25 cellular contexts compared by ENCODE assay signal in the genomic region with DNA sequence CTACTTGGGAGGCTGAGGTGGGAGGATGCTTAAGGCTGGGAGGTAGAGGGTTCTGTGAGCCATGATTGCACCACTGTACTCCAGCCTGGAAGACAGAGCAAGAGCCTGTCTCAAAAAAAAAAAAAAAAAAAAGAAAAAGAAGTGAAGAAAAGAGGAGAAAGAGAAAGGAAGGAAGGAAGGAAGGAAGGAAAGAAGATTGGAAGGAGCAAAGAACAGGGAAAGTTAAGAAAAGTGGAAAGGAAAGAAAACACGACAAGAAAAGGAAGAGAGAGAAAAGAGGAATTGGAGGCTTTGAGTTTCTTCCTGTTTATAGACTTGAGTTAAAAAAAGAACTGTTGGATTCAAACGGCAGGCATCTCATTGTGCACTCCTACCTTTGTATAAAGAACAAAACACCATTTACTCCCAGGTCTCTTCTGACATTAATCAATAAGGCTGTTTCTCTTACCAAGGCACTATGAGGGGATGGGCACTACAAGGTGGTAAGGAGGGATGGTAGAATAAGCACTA.
DNase-seq lines count a peak whose midpoint lies in the region; ATAC-seq, FAIRE-seq and TF ChIP-seq lines count a peak whose summit lies in the region.
"Had no signal": no experiment of that assay in that cellular context is flagged by ENCODE, and none has a peak within 500 bp of the region (broad histone marks: within the 10 kb centered on the region; RNA-seq: fewer than 3 reads in every experiment).

No MANE protein-coding gene starts in this region.

- no peaks in the 10 kb centered on the region for H3K36me3 Mint-ChIP-seq in activated naive CD8-positive, alpha-beta T cell treated with anti-CD3 and anti-CD28 coated beads, Interleukin-2, amount 50 U/mL, for 24 hours (ENCODE audit: low read depth)
- H3K36me3 Mint-ChIP-seq: activated CD8-positive, alpha-beta memory T cell treated with anti-CD3 and anti-CD28 coated beads, Interleukin-2, amount 10 ng/mL, durations not matched to agents 7 days and 5 days; activated naive CD8-positive, alpha-beta T cell had no signal

- 55 to 63% methylated on average over 2 of the region's 2 CpGs for WGBS in aorta, 2 donors
- 82% methylated on average over 2 of the region's 2 CpGs for WGBS in hepatocyte (ENCODE audit: low lambda C conversion rate, missing lambda C conversion rate)

- intact Hi-C loops in OCI-LY7 (cut with micrococcal nuclease; ENCODE audit: unreplicated experiment): no loop called here
- intact Hi-C loops in aorta (cut with DNase I): no loop called here

- CTCF ChIA-PET in OCI-LY7 (lab: Charles Lee; ENCODE audit: unreplicated experiment): no interaction called here

- H3K4me1 ChIP-seq in BLaER1 (peaks cover 17% of the 10 kb centered on the region), OCI-LY7 (ENCODE audit: insufficient read depth, low read length, poor library complexity, severe bottlenecking) (peaks cover 23% of the 10 kb centered on the region), aorta (ENCODE audit: control insufficient read depth in 1 of 2, insufficient read depth in 2 of 2, low read length in 2 of 2) (no peaks in the 10 kb centered on the region), hepatocyte (ENCODE audit: insufficient read depth) (no peaks in the 10 kb centered on the region)
- H3K4me1 ChIP-seq: prostate gland, suprapubic skin had no signal

- H3K36me3 ChIP-seq in BLaER1 (no peaks in the 10 kb centered on the region), OCI-LY7 (ENCODE audit: insufficient read depth, low read length) (no peaks in the 10 kb centered on the region), aorta (ENCODE audit: control insufficient read depth in 1 of 2, insufficient read depth in 2 of 2, low read length in 1 of 2) (no peaks in the 10 kb centered on the region), hepatocyte (replicated peaks; ENCODE audit: insufficient read depth, low read depth) (no peaks in the 10 kb centered on the region)
- H3K36me3 ChIP-seq: prostate gland, suprapubic skin had no signal

- no peak overlapping the region for H3K9ac ChIP-seq in BLaER1

- H3K79me2 ChIP-seq in OCI-LY7 (ENCODE audit: insufficient read depth, low read depth, low read length) (no peaks in the 10 kb centered on the region), hepatocyte (no peaks in the 10 kb centered on the region)

- POLR2A ChIA-PET in OCI-LY7 (lab: Charles Lee): interaction anchor here (0.7 to 1.4 kb wide), 3 partner anchors 16 to 37 kb away, joined by 3 to 8 read pairs (median 3); no protein-coding TSS in a partner anchor

- DNase-seq in KBM-7 (peak; percentile 50), OCI-LY7 (ENCODE audit: low spot score) (peak; percentile 63), aorta (no peak), hepatocyte (ENCODE audit: low spot score) (no peak), frontal cortex (ENCODE audit: low spot score in 2 of 2) (no peak), kidney glomerular epithelial cell (lab: John Stamatoyannopoulos, UW) (no peak)
- DNase-seq in activated naive CD8-positive, alpha-beta T cell treated with anti-CD3 and anti-CD28 coated beads, Interleukin-2, amount 50 U/mL, for 24 hours: no peak
- DNase-seq: activated CD4-positive, alpha-beta T cell treated with anti-CD3 and anti-CD28 coated beads for 4 hours; activated CD8-positive, alpha-beta memory T cell treated with anti-CD3 and anti-CD28 coated beads, Interleukin-2, amount 10 ng/mL, durations not matched to agents 7 days and 5 days; effector CD8-positive, alpha-beta T cell; erythroblast; foreskin melanocyte; H7; hypothalamus; NCI-H1105; NCI-H2081 treated with DMSO at 0.1 percent for 48 hours had no signal

- no TSS peak for BruUV-seq in OCI-LY7 (replicated peaks; lab: Mats Ljungman, UMichigan)

- H4K20me1 ChIP-seq in BLaER1 (no peaks in the 10 kb centered on the region), OCI-LY7 (ENCODE audit: insufficient read depth, low read length) (no peaks in the 10 kb centered on the region), hepatocyte (ENCODE audit: insufficient read depth, poor library complexity, severe bottlenecking) (no peaks in the 10 kb centered on the region)

- peak overlapping the region; percentile 93 for H2AFZ ChIP-seq in OCI-LY7 (ENCODE audit: low read length)
- no peak overlapping the region for H2AFZ ChIP-seq in hepatocyte

- peaks cover 11% of the 10 kb centered on the region for H3K4me1 Mint-ChIP-seq in activated naive CD8-positive, alpha-beta T cell treated with anti-CD3 and anti-CD28 coated beads, Interleukin-2, amount 50 U/mL, for 24 hours

- peak overlapping the region; percentile 63 for H3K27ac Mint-ChIP-seq in activated naive CD8-positive, alpha-beta T cell treated with anti-CD3 and anti-CD28 coated beads, Interleukin-2, amount 50 U/mL, for 24 hours
- H3K27ac Mint-ChIP-seq: activated CD8-positive, alpha-beta memory T cell treated with anti-CD3 and anti-CD28 coated beads, Interleukin-2, amount 10 ng/mL, durations not matched to agents 7 days and 5 days; activated naive CD8-positive, alpha-beta T cell; activated T-helper 1 cell treated with anti-CD3 and anti-CD28 coated beads, Interleukin-12 subunit alpha, Interleukin-12 subunit beta, Interleukin-2, Interleukin-4 antibody, amounts not matched to agents 30 ng/mL and 10 ng/mL and 1 ng/mL, durations not matched to agents 14 hours and 24 hours and 36 hours had no signal

- H3K27me3 Mint-ChIP-seq in activated naive CD8-positive, alpha-beta T cell treated with anti-CD3 and anti-CD28 coated beads, Interleukin-2, amount 50 U/mL, for 24 hours: no peaks in the 10 kb centered on the region
- H3K27me3 Mint-ChIP-seq: activated naive CD8-positive, alpha-beta T cell had no signal

- FAIRE-seq in frontal cortex (lab: Jason Lieb, UNC): no peak
- FAIRE-seq: A204.1, islet of Langerhans, TTC549 had no signal

- H3K4me2 ChIP-seq in BLaER1 (peak overlapping the region; percentile 41), OCI-LY7 (ENCODE audit: low read length) (peak overlapping the region; percentile 60), hepatocyte (no peak overlapping the region)

- H3K27me3 ChIP-seq in BLaER1: no peaks in the 10 kb centered on the region
- no peaks in the 10 kb centered on the region for H3K27me3 ChIP-seq in aorta (ENCODE audit: control insufficient read depth in 1 of 2, insufficient read depth in 2 of 2, low read length in 1 of 2)
- H3K27me3 ChIP-seq in hepatocyte: no peaks in the 10 kb centered on the region
- H3K27me3 ChIP-seq: suprapubic skin had no signal

- in situ Hi-C loops in KBM-7 (cut with MboI; ENCODE audit: low pct_unique_long_range_greater_than_20kb, low sequenced_read_pairs): no loop called here

- no peak for ATAC-seq in activated naive CD8-positive, alpha-beta T cell treated with anti-CD3 and anti-CD28 coated beads, Interleukin-2, amount 50 U/mL, for 24 hours
- ATAC-seq in aorta (ENCODE audit: low FRiP score): no peak
- ATAC-seq: activated CD8-positive, alpha-beta memory T cell treated with anti-CD3 and anti-CD28 coated beads, Interleukin-2, amount 10 ng/mL, durations not matched to agents 7 days and 5 days had no signal

- no peak overlapping the region for H3K4me3 Mint-ChIP-seq in activated naive CD8-positive, alpha-beta T cell treated with anti-CD3 and anti-CD28 coated beads, Interleukin-2, amount 50 U/mL, for 24 hours
- H3K4me3 Mint-ChIP-seq: activated CD8-positive, alpha-beta memory T cell treated with anti-CD3 and anti-CD28 coated beads, Interleukin-2, amount 10 ng/mL, durations not matched to agents 7 days and 5 days; activated naive CD8-positive, alpha-beta T cell; activated T-helper 1 cell treated with anti-CD3 and anti-CD28 coated beads, Interleukin-12 subunit alpha, Interleukin-12 subunit beta, Interleukin-2, Interleukin-4 antibody, amounts not matched to agents 30 ng/mL and 10 ng/mL and 1 ng/mL, durations not matched to agents 14 hours and 24 hours and 36 hours; neural crest cell had no signal

- H3K9me3 Mint-ChIP-seq in activated naive CD8-positive, alpha-beta T cell treated with anti-CD3 and anti-CD28 coated beads, Interleukin-2, amount 50 U/mL, for 24 hours: no peaks in the 10 kb centered on the region
- H3K9me3 Mint-ChIP-seq: activated T-helper 1 cell treated with anti-CD3 and anti-CD28 coated beads, Interleukin-12 subunit alpha, Interleukin-12 subunit beta, Interleukin-2, Interleukin-4 antibody, amounts not matched to agents 30 ng/mL and 10 ng/mL and 1 ng/mL, durations not matched to agents 14 hours and 24 hours and 36 hours had no signal

- no peaks in the 10 kb centered on the region for H3K9me2 ChIP-seq in OCI-LY7 (ENCODE audit: insufficient read depth, low read length)
- no peaks in the 10 kb centered on the region for H3K9me2 ChIP-seq in hepatocyte (replicated peaks; ENCODE audit: insufficient read depth)

- H3K4me3 ChIP-seq in BLaER1 (no peak overlapping the region), OCI-LY7 (ENCODE audit: low read depth, low read length, poor library complexity, severe bottlenecking) (peak overlapping the region; percentile 36), aorta (ENCODE audit: low read length in 2 of 2) (no peak overlapping the region), hepatocyte (no peak overlapping the region)
- H3K4me3 ChIP-seq: prostate gland, suprapubic skin had no signal

- no peak for TF ChIP-seq CTCF in OCI-LY7 (conservative IDR thresholded peaks at IDR 0.05; ENCODE audit: low read length)
- TF ChIP-seq CTCF in hepatocyte (IDR thresholded peaks at IDR 0.05; ENCODE audit: poor library complexity): no peak

- H3K27ac ChIP-seq in BLaER1 (peak overlapping the region; percentile 59; the same call in 1 of the 2 replicates), OCI-LY7 (ENCODE audit: low read depth, low read length, poor library complexity, severe bottlenecking) (peak overlapping the region; percentile 56), aorta (ENCODE audit: low read depth in 1 of 2, low read length in 2 of 2) (no peak overlapping the region), hepatocyte (no peak overlapping the region)
- H3K27ac ChIP-seq: prostate gland, suprapubic skin had no signal

- H3K9me3 ChIP-seq in BLaER1 (0 out of 2 replicates have a peak, but pooled peaks cover 4% of the 10 kb centered on the region), OCI-LY7 (ENCODE audit: low read length) (no peaks in the 10 kb centered on the region), aorta (ENCODE audit: control insufficient read depth, low read length) (no peaks in the 10 kb centered on the region), hepatocyte (ENCODE audit: low read depth) (no peaks in the 10 kb centered on the region)
- H3K9me3 ChIP-seq: prostate gland, suprapubic skin had no signal

Comparison
In these comparisons a context has a peak if more than half of its experiments do, and no peak if none do; other contexts are left out.
1. H3K27ac ChIP-seq: peak in BLaER1 (single experiment) and OCI-LY7 (single experiment); none in aorta (0 of 2) and hepatocyte (single experiment).
2. DNase-seq: peak in KBM-7 (single experiment) and OCI-LY7 (single experiment); none in activated naive CD8-positive, alpha-beta T cell treated with anti-CD3 and anti-CD28 coated beads, Interleukin-2, amount 50 U/mL, for 24 hours (single experiment), aorta (0 of 2), hepatocyte (single experiment), frontal cortex (0 of 2) and kidney glomerular epithelial cell (single experiment).